In genomic region chr3:13332158-13332557, GRCh38 we compare ENCODE assay signal across 1 cellular context.
TF ChIP-seq lines count a peak whose summit lies in the region.

No MANE protein-coding gene starts in this region.

TF ChIP-seq in GM12878, 131 proteins besides CTCF, POLR2A, EP300 and RAD21 (continued from another document):
- TF ChIP-seq RELB (IDR thresholded peaks at IDR 0.05; ENCODE audit: low read depth) (peak; percentile 53; the same call in 1 of the 2 replicates), IRF5 (IDR thresholded peaks at IDR 0.05; ENCODE audit: borderline replicate concordance) (no peak)
